In the genomic region with DNA sequence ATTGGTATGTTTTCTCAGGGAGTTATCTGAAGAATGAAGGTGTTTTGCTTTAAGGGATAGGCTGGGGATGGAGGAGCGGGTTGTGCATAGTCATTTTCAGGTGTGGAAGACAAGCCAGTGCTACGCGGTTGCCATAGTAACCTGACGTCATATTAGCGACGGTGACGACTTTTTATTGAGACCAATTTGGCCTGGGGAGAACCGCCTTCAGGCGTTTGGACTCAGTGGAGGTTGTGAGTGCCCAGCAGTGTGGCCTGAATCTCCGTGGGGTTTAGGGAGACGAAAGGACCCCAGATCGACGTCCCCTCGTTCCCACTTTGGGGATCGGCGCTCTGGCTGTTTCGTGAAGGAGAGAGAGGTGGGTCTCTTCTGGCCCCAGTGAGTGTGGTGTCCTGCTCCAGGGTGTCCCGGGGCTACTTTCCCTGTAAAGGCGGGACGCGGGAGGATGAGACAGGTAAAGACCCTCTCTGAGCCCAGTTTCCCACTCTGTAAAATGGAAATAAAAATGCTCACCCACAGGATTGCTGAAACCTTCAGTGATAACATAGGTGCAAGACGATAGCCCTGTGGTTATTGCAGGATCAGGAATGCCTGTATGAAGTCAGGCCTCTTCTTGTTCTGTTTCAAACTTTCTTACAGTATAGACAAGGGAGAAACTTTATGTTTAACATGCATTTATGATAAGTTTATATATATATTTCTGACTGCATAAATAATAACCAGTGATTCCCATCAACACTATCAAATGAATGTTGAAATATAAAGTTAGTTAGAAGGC, we compare ENCODE assay signal across 8 cellular contexts. TPM values are rescaled to one million over a fixed set of nuclear protein-coding genes. Genes with fewer than 3 reads are reported as not detected.
A peak's percentile ranks its signal among the peaks of the same experiment; 100 is the strongest.
DNase-seq lines count a peak whose midpoint lies in the region; ATAC-seq and TF ChIP-seq lines count a peak whose summit lies in the region.

No MANE protein-coding gene starts in this region.

- peak; percentile 96 for ATAC-seq in GM19035 (IDR thresholded peaks at IDR 0.05; ENCODE audit: unreplicated experiment)
- ATAC-seq in HG03342 (IDR thresholded peaks at IDR 0.05; ENCODE audit: unreplicated experiment), result peak; percentile 95
- ATAC-seq in left lobe of liver, result peak; percentile 96

- H3K27ac ChIP-seq in coronary artery, result peak overlapping the region in 1 of 2 donors; percentile 30

- TF ChIP-seq CTCF in coronary artery (IDR thresholded peaks at IDR 0.05), result no peak

- H3K4me3 ChIP-seq in coronary artery, result peak overlapping the region; percentile 73

- DNase-seq in Ammon's horn (ENCODE audit: low spot score) (peak; percentile 72), NCI-H345 treated with DMSO at 0.1 percent for 48 hours (lab: John Stamatoyannopoulos, UW; ENCODE audit: unreplicated experiment) (peak; percentile 62), coronary artery (ENCODE audit: low spot score) (peak; percentile 77), left lobe of liver (ENCODE audit: low spot score) (peak; percentile 84)
- DNase-seq in activated CD4-positive, alpha-beta T cell treated with anti-CD3 and anti-CD28 coated beads for 24 hours (ENCODE audit: low read depth in 2 of 2), result peak; percentile 59 to 61
- peak; percentile 75 to 81 for DNase-seq in stimulated activated CD4-positive, alpha-beta T cell treated with anti-CD3 and anti-CD28 coated beads, Interleukin-2, amount 100 ng/mL, for 24 hours

RNA-seq across cellular contexts. Expression of a gene that starts 48.6 kb away (rescaled TPM):
- total RNA-seq in left lobe of liver, result 2.4 TPM

RNA-seq across cellular contexts. Expression of a gene that starts 56.9 kb away (rescaled TPM):
- total RNA-seq in left lobe of liver, result 5.5 TPM
